Comparison of ENCODE assay signal across 8 cellular contexts in the genomic region with DNA sequence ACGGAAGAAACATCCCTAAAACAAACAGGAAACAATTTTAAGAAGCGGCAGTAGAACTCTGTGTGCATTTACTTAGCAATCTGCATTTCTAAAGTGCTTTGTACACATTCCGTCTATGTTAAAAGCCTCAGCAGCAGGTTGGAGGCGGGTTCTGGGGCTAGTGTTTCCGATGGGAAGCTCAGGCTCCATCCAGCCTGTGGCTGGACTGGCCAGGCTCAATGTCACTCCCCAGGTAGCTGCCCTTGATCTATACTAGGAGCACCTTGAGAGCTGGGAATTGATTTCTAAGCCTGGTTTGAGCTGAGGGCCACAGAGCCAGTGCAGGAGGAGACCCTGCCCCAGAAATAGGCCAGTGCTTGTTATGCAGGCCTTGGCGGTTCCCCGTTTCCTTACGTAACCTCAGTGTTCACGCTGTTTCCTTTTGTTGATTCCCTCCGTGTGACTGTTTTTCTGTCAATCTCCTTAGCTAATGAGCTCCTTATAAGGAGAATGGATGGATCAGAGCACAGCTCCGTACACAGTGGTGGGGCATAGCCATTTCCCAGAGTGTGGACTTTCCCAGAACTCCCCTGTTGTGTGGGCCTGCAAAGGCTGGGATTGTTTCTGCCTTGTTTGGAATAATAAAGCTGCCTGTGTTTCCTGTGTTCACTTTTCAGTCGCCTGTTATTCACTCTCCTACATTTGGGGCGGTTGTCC. TPM values are rescaled to one million over a fixed set of nuclear protein-coding genes. Genes with fewer than 3 reads are reported as not detected.
DNase-seq lines count a peak whose midpoint lies in the region; ATAC-seq and TF ChIP-seq lines count a peak whose summit lies in the region.

No MANE protein-coding gene starts in this region.

- H3K4me2 ChIP-seq in mammary epithelial cell (ENCODE audit: insufficient read depth, low read depth, low read length) = peak overlapping the region; percentile 70

- H3K4me3 ChIP-seq in mammary epithelial cell (replicated peaks in 1 of 3; ENCODE audit: insufficient read depth in 1 of 3, low read depth in 2 of 3, low read length in 3 of 3) = no peak overlapping the region
- H3K4me3 ChIP-seq in lower lobe of right lung = peak overlapping the region; percentile 18

- H3K79me2 ChIP-seq in mammary epithelial cell (ENCODE audit: insufficient read depth, low read length) = peaks cover 91% of the 10 kb centered on the region

- in situ Hi-C loops in mammary epithelial cell (cut with MboI; ENCODE audit: low sequenced_read_pairs in 2 of 2) = no loop called here

- peaks cover 56% of the 10 kb centered on the region for H3K4me1 ChIP-seq in mammary epithelial cell (ENCODE audit: insufficient read depth, low read length)
- peaks cover 37% of the 10 kb centered on the region for H3K4me1 ChIP-seq in lower lobe of right lung

- no peaks in the 10 kb centered on the region for H3K27me3 ChIP-seq in mammary epithelial cell (ENCODE audit: insufficient read depth, low read length)
- no peaks in the 10 kb centered on the region for H3K27me3 ChIP-seq in lower lobe of right lung (ENCODE audit: low read depth)

- H3K4me1 Mint-ChIP-seq in stimulated activated effector memory CD8-positive, alpha-beta T cell treated with anti-CD3 and anti-CD28 coated beads, Interleukin-12 subunit alpha, Interleukin-12 subunit beta, amount 100 ng/mL, for 72 hours = peaks cover 6% of the 10 kb centered on the region
- no peaks in the 10 kb centered on the region for H3K4me1 Mint-ChIP-seq in activated T-helper 17 cell treated with anti-CD3 and anti-CD28 coated beads, Interleukin-2, amount 50 U/mL, for 72 hours

- no peak overlapping the region for H2AFZ ChIP-seq in mammary epithelial cell (ENCODE audit: low read depth, low read length)

- peaks cover 14% of the 10 kb centered on the region for H3K27me3 Mint-ChIP-seq in activated T-helper 17 cell treated with anti-CD3 and anti-CD28 coated beads, Interleukin-2, amount 50 U/mL, for 72 hours

- WGBS in mammary epithelial cell (ENCODE audit: low coverage, missing lambda C conversion rate) = 39% methylated on average over 12 of the region's 13 CpGs

- no peaks in the 10 kb centered on the region for H3K9me3 Mint-ChIP-seq in stimulated activated effector memory CD8-positive, alpha-beta T cell treated with anti-CD3 and anti-CD28 coated beads, Interleukin-12 subunit alpha, Interleukin-12 subunit beta, amount 100 ng/mL, for 72 hours
- H3K9me3 Mint-ChIP-seq in activated T-helper 17 cell treated with anti-CD3 and anti-CD28 coated beads, Interleukin-2, amount 50 U/mL, for 72 hours = no peaks in the 10 kb centered on the region

- H3K36me3 ChIP-seq in mammary epithelial cell (ENCODE audit: insufficient read depth, low read length) (peaks cover 14% of the 10 kb centered on the region), lower lobe of right lung (no peaks in the 10 kb centered on the region)

- peak overlapping the region; percentile 59 for H3K27ac ChIP-seq in C4-2B
- H3K27ac ChIP-seq in mammary epithelial cell (ENCODE audit: insufficient read depth, low read depth, low read length) = peak overlapping the region; percentile 13
- peak overlapping the region; percentile 63 for H3K27ac ChIP-seq in lower lobe of right lung

- H3K27ac Mint-ChIP-seq in stimulated activated effector memory CD8-positive, alpha-beta T cell treated with anti-CD3 and anti-CD28 coated beads, Interleukin-12 subunit alpha, Interleukin-12 subunit beta, amount 100 ng/mL, for 72 hours = no peak overlapping the region
- no peak overlapping the region for H3K27ac Mint-ChIP-seq in activated T-helper 17 cell treated with anti-CD3 and anti-CD28 coated beads, Interleukin-2, amount 50 U/mL, for 72 hours

- peak; percentile 95 to 98 for ATAC-seq in lower lobe of right lung
- ATAC-seq in stimulated activated effector memory CD8-positive, alpha-beta T cell treated with anti-CD3 and anti-CD28 coated beads, Interleukin-12 subunit alpha, Interleukin-12 subunit beta, amount 100 ng/mL, for 72 hours = no peak
- no peak for ATAC-seq in activated T-helper 17 cell treated with anti-CD3 and anti-CD28 coated beads, Interleukin-2, amount 50 U/mL, for 72 hours (replicated peaks)

- no peak overlapping the region for H3K4me3 Mint-ChIP-seq in stimulated activated effector memory CD8-positive, alpha-beta T cell treated with anti-CD3 and anti-CD28 coated beads, Interleukin-12 subunit alpha, Interleukin-12 subunit beta, amount 100 ng/mL, for 72 hours
- H3K4me3 Mint-ChIP-seq in activated T-helper 17 cell treated with anti-CD3 and anti-CD28 coated beads, Interleukin-2, amount 50 U/mL, for 72 hours = no peak overlapping the region

- H3K9me3 ChIP-seq in mammary epithelial cell (replicated peaks; ENCODE audit: insufficient read depth, low read length) = no peaks in the 10 kb centered on the region
- no peaks in the 10 kb centered on the region for H3K9me3 ChIP-seq in lower lobe of right lung

- H3K36me3 Mint-ChIP-seq in stimulated activated effector memory CD8-positive, alpha-beta T cell treated with anti-CD3 and anti-CD28 coated beads, Interleukin-12 subunit alpha, Interleukin-12 subunit beta, amount 100 ng/mL, for 72 hours = no peaks in the 10 kb centered on the region
- H3K36me3 Mint-ChIP-seq in activated T-helper 17 cell treated with anti-CD3 and anti-CD28 coated beads, Interleukin-2, amount 50 U/mL, for 72 hours (ENCODE audit: low read depth) = no peaks in the 10 kb centered on the region

- no TSS peak for BruUV-seq in mammary epithelial cell (replicated peaks; lab: Mats Ljungman, UMichigan)

- TF ChIP-seq CTCF in C4-2B (conservative IDR thresholded peaks at IDR 0.05) = no peak
- TF ChIP-seq CTCF in mammary epithelial cell (conservative IDR thresholded peaks at IDR 0.05 in 1 of 2, IDR thresholded peaks at IDR 0.05 in 1 of 2; ENCODE audit: extremely low read depth in 1 of 2, insufficient read depth in 1 of 2, low read depth in 1 of 2, low read length in 2 of 2) = no peak
- TF ChIP-seq CTCF in lower lobe of right lung (IDR thresholded peaks at IDR 0.05) = no peak

- DNase-seq in NCI-H187 treated with DMSO at 0.1 percent for 48 hours (lab: John Stamatoyannopoulos, UW) (peak; percentile 21), mammary epithelial cell (no peak), lower lobe of right lung (peak; percentile 89), HCEC 1CT (no peak)
- DNase-seq in stimulated activated effector memory CD8-positive, alpha-beta T cell treated with anti-CD3 and anti-CD28 coated beads, Interleukin-12 subunit alpha, Interleukin-12 subunit beta, amount 100 ng/mL, for 72 hours (ENCODE audit: low spot score in 2 of 2) = no peak
- no peak for DNase-seq in activated T-cell treated with anti-CD3 and anti-CD28 coated beads, Interleukin-2, amount 50 U/mL, for 1 hour

- H3K9ac ChIP-seq in mammary epithelial cell (ENCODE audit: insufficient read depth, low read length) = no peak overlapping the region

- no peaks in the 10 kb centered on the region for H4K20me1 ChIP-seq in mammary epithelial cell (ENCODE audit: insufficient read depth, low read length)

- intact Hi-C loops in mammary epithelial cell (cut with micrococcal nuclease) (no loop called here), lower lobe of right lung (cut with DNase I) (no loop called here)

- dilution Hi-C loops in mammary epithelial cell (cut with HindIII; ENCODE audit: low sequenced_read_pairs) = no loop called here

- CTCF ChIA-PET in mammary epithelial cell (lab: Charles Lee; ENCODE audit: low non-redundant PET) = no interaction called here

RNA-seq across cellular contexts. Expression of a gene that starts 21.4 kb away (rescaled TPM):
- total RNA-seq in mammary epithelial cell = 10 to 100 TPM; 44.9 to 73.7 TPM
- 70.6 TPM for polyA plus RNA-seq in mammary epithelial cell
- polyA minus RNA-seq in mammary epithelial cell = 27.4 TPM
- 6.2 TPM for total RNA-seq in lower lobe of right lung
- 1 to 10 TPM in 1 of 2 donors, under 1 TPM in 1; 0.19 to 3.4 TPM for total RNA-seq in activated T-helper 17 cell treated with anti-CD3 and anti-CD28 coated beads, Interleukin-2, amount 50 U/mL, for 72 hours

RNA-seq across cellular contexts. Expression of a gene that starts 33.2 kb away (rescaled TPM):
- total RNA-seq in mammary epithelial cell (10 to 100 TPM; 12.2 to 21.2 TPM), lower lobe of right lung (21.3 TPM)
- polyA plus RNA-seq in mammary epithelial cell = 20.0 TPM
- 6.3 TPM for polyA minus RNA-seq in mammary epithelial cell
- total RNA-seq in activated T-helper 17 cell treated with anti-CD3 and anti-CD28 coated beads, Interleukin-2, amount 50 U/mL, for 72 hours = 10 to 100 TPM; 10.9 to 14.8 TPM

RNA-seq across cellular contexts. Expression of a gene that starts 33.3 kb away (rescaled TPM):
- total RNA-seq in mammary epithelial cell (10 to 100 TPM; 48.0 to 76.8 TPM), lower lobe of right lung (36.0 TPM)
- 6.5 TPM for polyA plus RNA-seq in mammary epithelial cell
- polyA minus RNA-seq in mammary epithelial cell = 19.2 TPM
- 10 to 100 TPM; 22.2 to 28.8 TPM for total RNA-seq in activated T-helper 17 cell treated with anti-CD3 and anti-CD28 coated beads, Interleukin-2, amount 50 U/mL, for 72 hours

Comparison
In these comparisons a context has a peak if more than half of its experiments do, and no peak if none do; other contexts are left out.
1. H3K27ac ChIP-seq: peak in every context shown above with its lines; median percentile 63 in lower lobe of right lung; 59 in C4-2B; 13 in mammary epithelial cell.
2. DNase-seq: peak in NCI-H187 treated with DMSO at 0.1 percent for 48 hours (single experiment) and lower lobe of right lung (single experiment); none in mammary epithelial cell (single experiment), stimulated activated effector memory CD8-positive, alpha-beta T cell treated with anti-CD3 and anti-CD28 coated beads, Interleukin-12 subunit alpha, Interleukin-12 subunit beta, amount 100 ng/mL, for 72 hours (0 of 2), HCEC 1CT (single experiment) and activated T-cell treated with anti-CD3 and anti-CD28 coated beads, Interleukin-2, amount 50 U/mL, for 1 hour (single experiment).
3. ATAC-seq: peak in lower lobe of right lung (2 of 2); none in stimulated activated effector memory CD8-positive, alpha-beta T cell treated with anti-CD3 and anti-CD28 coated beads, Interleukin-12 subunit alpha, Interleukin-12 subunit beta, amount 100 ng/mL, for 72 hours (single experiment) and activated T-helper 17 cell treated with anti-CD3 and anti-CD28 coated beads, Interleukin-2, amount 50 U/mL, for 72 hours (single experiment).